In genomic region chr4:96099031-96099430, GRCh38 we compare ENCODE assay signal across 34 cellular contexts.
"Had no signal": no experiment of that assay in that cellular context is flagged by ENCODE, and none has a peak within 500 bp of the region (broad histone marks: within the 10 kb centered on the region; RNA-seq: fewer than 3 reads in every experiment).

No MANE protein-coding gene starts in this region.

- H3K27me3 ChIP-seq: adrenal gland, breast epithelium, cardiac muscle cell, dorsolateral prefrontal cortex had no signal

- H3K36me3 ChIP-seq: adrenal gland, cardiac muscle cell had no signal

- H3K27me3 Mint-ChIP-seq: activated CD4-positive, alpha-beta memory T cell treated with anti-CD3 and anti-CD28 coated beads for 36 hours; activated CD4-positive, alpha-beta T cell treated with anti-CD3 and anti-CD28 coated beads for 36 hours; activated CD4-positive, alpha-beta T cell treated with anti-CD3 and anti-CD28 coated beads, Interleukin-2, amount 10 ng/mL, durations not matched to agents 24 days and 14 days; activated CD8-positive, alpha-beta memory T cell treated with anti-CD3 and anti-CD28 coated beads, Interleukin-2, amount 10 ng/mL, durations not matched to agents 7 days and 5 days; activated naive CD4-positive, alpha-beta T cell treated with anti-CD3 and anti-CD28 coated beads, Interleukin-2, amount 50 U/mL, for 24 hours; activated naive CD8-positive, alpha-beta T cell treated with anti-CD3 and anti-CD28 coated beads for 36 hours; activated naive CD8-positive, alpha-beta T cell treated with anti-CD3 and anti-CD28 coated beads, Interleukin-2, amount 50 U/mL, for 24 hours; brain; central memory CD8-positive, alpha-beta T cell; dendritic cell treated with granulocyte-macrophage colony-stimulating factor and Interleukin-4, amounts not matched to agents 40 ng/mL and 50 ng/mL, for 4 days had no signal

- DNase-seq: activated CD4-positive, alpha-beta memory T cell treated with anti-CD3 and anti-CD28 coated beads for 36 hours; activated CD4-positive, alpha-beta T cell treated with anti-CD3 and anti-CD28 coated beads for 36 hours; activated CD4-positive, alpha-beta T cell treated with anti-CD3 and anti-CD28 coated beads, Interleukin-2, amount 10 ng/mL, durations not matched to agents 24 days and 14 days; activated CD4-positive, CD25-positive, alpha-beta regulatory T cell; activated CD4-positive, CD25-positive, alpha-beta regulatory T cell treated with anti-CD3 and anti-CD28 coated beads, Interleukin-2, amount 50 U/mL, for 72 hours; activated CD8-positive, alpha-beta memory T cell treated with anti-CD3 and anti-CD28 coated beads, Interleukin-2, amount 10 ng/mL, durations not matched to agents 7 days and 5 days; activated CD8-positive, alpha-beta memory T cell treated with anti-CD3 and anti-CD28 coated beads, Interleukin-2, amount 50 U/mL, for 4 hours; activated CD8-positive, alpha-beta T cell treated with anti-CD3 and anti-CD28 coated beads, Interleukin-2, amount 10 ng/mL, durations not matched to agents 7 days and 5 days; activated effector memory CD4-positive, alpha-beta T cell treated with anti-CD3 and anti-CD28 coated beads, Interleukin-2, amount 50 U/mL, for 16 hours; activated naive CD4-positive, alpha-beta T cell treated with anti-CD3 and anti-CD28 coated beads for 36 hours; activated naive CD8-positive, alpha-beta T cell treated with anti-CD3 and anti-CD28 coated beads for 36 hours; activated naive CD8-positive, alpha-beta T cell treated with anti-CD3 and anti-CD28 coated beads, Interleukin-2, amount 50 U/mL, for 24 hours; activated T-cell treated with anti-CD3 and anti-CD28 coated beads, Interleukin-2, amount 50 U/mL, for 1 hour; activated T-cell treated with anti-CD3 and anti-CD28 coated beads, Interleukin-2, amount 50 U/mL, for 48 hours; adrenal gland; amygdala; aorta; dorsolateral prefrontal cortex; effector memory CD4-positive, alpha-beta T cell; endodermal cell; foreskin fibroblast; head of caudate nucleus; T-helper 2 cell had no signal

- H3K27ac ChIP-seq: adrenal gland, breast epithelium, cardiac muscle cell, coronary artery, dorsolateral prefrontal cortex had no signal

- H3K9me3 Mint-ChIP-seq: activated CD4-positive, alpha-beta T cell treated with anti-CD3 and anti-CD28 coated beads, Interleukin-2, amount 10 ng/mL, durations not matched to agents 24 days and 14 days; activated naive CD4-positive, alpha-beta T cell treated with anti-CD3 and anti-CD28 coated beads for 36 hours; activated T-helper 1 cell treated with anti-CD3 and anti-CD28 coated beads, Interleukin-12 subunit alpha, Interleukin-12 subunit beta, Interleukin-2, Interleukin-4 antibody, amounts not matched to agents 30 ng/mL and 10 ng/mL and 1 ng/mL, durations not matched to agents 14 hours and 24 hours and 36 hours; activated T-helper 2 cell treated with anti-CD3 and anti-CD28 coated beads, Interferon-gamma antibody, Interleukin-2, Interleukin-4, amounts not matched to agents 10 μg/mL and 5 μg/mL and 100 μg/mL, durations not matched to agents 14 hours and 24 hours and 36 hours; endodermal cell had no signal

- ATAC-seq: activated CD4-positive, alpha-beta T cell treated with anti-CD3 and anti-CD28 coated beads for 36 hours; activated CD8-positive, alpha-beta memory T cell treated with anti-CD3 and anti-CD28 coated beads, Interleukin-2, amount 10 ng/mL, durations not matched to agents 7 days and 5 days; activated CD8-positive, alpha-beta T cell treated with anti-CD3 and anti-CD28 coated beads, Interleukin-2, amount 10 ng/mL, durations not matched to agents 7 days and 5 days; activated naive CD8-positive, alpha-beta T cell treated with anti-CD3 and anti-CD28 coated beads, Interleukin-2, amount 50 U/mL, for 24 hours; esophagus mucosa had no signal

- H3K4me1 ChIP-seq: adrenal gland, breast epithelium had no signal

- H3K27ac Mint-ChIP-seq: activated CD4-positive, alpha-beta memory T cell treated with anti-CD3 and anti-CD28 coated beads for 36 hours; activated CD4-positive, alpha-beta T cell treated with anti-CD3 and anti-CD28 coated beads for 36 hours; activated CD4-positive, alpha-beta T cell treated with anti-CD3 and anti-CD28 coated beads, Interleukin-2, amount 10 ng/mL, durations not matched to agents 24 days and 14 days; activated CD8-positive, alpha-beta memory T cell treated with anti-CD3 and anti-CD28 coated beads, Interleukin-2, amount 10 ng/mL, durations not matched to agents 7 days and 5 days; activated CD8-positive, alpha-beta T cell treated with anti-CD3 and anti-CD28 coated beads, Interleukin-2, amount 10 ng/mL, durations not matched to agents 7 days and 5 days; activated naive CD4-positive, alpha-beta T cell treated with anti-CD3 and anti-CD28 coated beads for 36 hours; activated naive CD4-positive, alpha-beta T cell treated with anti-CD3 and anti-CD28 coated beads, Interleukin-2, amount 50 U/mL, for 24 hours; activated naive CD8-positive, alpha-beta T cell treated with anti-CD3 and anti-CD28 coated beads for 36 hours; activated naive CD8-positive, alpha-beta T cell treated with anti-CD3 and anti-CD28 coated beads, Interleukin-2, amount 50 U/mL, for 24 hours; activated T-helper 1 cell treated with anti-CD3 and anti-CD28 coated beads, Interleukin-12 subunit alpha, Interleukin-12 subunit beta, Interleukin-2, Interleukin-4 antibody, amounts not matched to agents 30 ng/mL and 10 ng/mL and 1 ng/mL, durations not matched to agents 14 hours and 24 hours and 36 hours; activated T-helper 2 cell treated with anti-CD3 and anti-CD28 coated beads, Interferon-gamma antibody, Interleukin-2, Interleukin-4, amounts not matched to agents 10 μg/mL and 5 μg/mL and 100 μg/mL, durations not matched to agents 14 hours and 24 hours and 36 hours; brain; dendritic cell treated with granulocyte-macrophage colony-stimulating factor and Interleukin-4, amounts not matched to agents 40 ng/mL and 50 ng/mL, for 4 days; endodermal cell had no signal

- FAIRE-seq: frontal cortex had no signal

- H3K4me3 ChIP-seq: adrenal gland, breast epithelium, cardiac muscle cell, coronary artery, dorsolateral prefrontal cortex had no signal

- H3K4me1 Mint-ChIP-seq: activated CD4-positive, alpha-beta T cell treated with anti-CD3 and anti-CD28 coated beads for 36 hours; activated CD4-positive, alpha-beta T cell treated with anti-CD3 and anti-CD28 coated beads, Interleukin-2, amount 10 ng/mL, durations not matched to agents 24 days and 14 days; activated CD8-positive, alpha-beta memory T cell treated with anti-CD3 and anti-CD28 coated beads, Interleukin-2, amount 10 ng/mL, durations not matched to agents 7 days and 5 days; activated naive CD4-positive, alpha-beta T cell treated with anti-CD3 and anti-CD28 coated beads, Interleukin-2, amount 50 U/mL, for 24 hours; activated naive CD8-positive, alpha-beta T cell treated with anti-CD3 and anti-CD28 coated beads for 36 hours; activated naive CD8-positive, alpha-beta T cell treated with anti-CD3 and anti-CD28 coated beads, Interleukin-2, amount 50 U/mL, for 24 hours; central memory CD8-positive, alpha-beta T cell had no signal

- H3K36me3 Mint-ChIP-seq: activated CD4-positive, alpha-beta memory T cell treated with anti-CD3 and anti-CD28 coated beads for 36 hours; activated CD8-positive, alpha-beta memory T cell treated with anti-CD3 and anti-CD28 coated beads, Interleukin-2, amount 10 ng/mL, durations not matched to agents 7 days and 5 days; activated naive CD4-positive, alpha-beta T cell treated with anti-CD3 and anti-CD28 coated beads, Interleukin-2, amount 50 U/mL, for 24 hours; activated naive CD8-positive, alpha-beta T cell treated with anti-CD3 and anti-CD28 coated beads for 36 hours; brain had no signal

- H3K4me3 Mint-ChIP-seq: activated CD4-positive, alpha-beta memory T cell treated with anti-CD3 and anti-CD28 coated beads for 36 hours; activated CD4-positive, alpha-beta T cell treated with anti-CD3 and anti-CD28 coated beads for 36 hours; activated CD4-positive, alpha-beta T cell treated with anti-CD3 and anti-CD28 coated beads, Interleukin-2, amount 10 ng/mL, durations not matched to agents 24 days and 14 days; activated CD8-positive, alpha-beta memory T cell treated with anti-CD3 and anti-CD28 coated beads, Interleukin-2, amount 10 ng/mL, durations not matched to agents 7 days and 5 days; activated CD8-positive, alpha-beta T cell treated with anti-CD3 and anti-CD28 coated beads, Interleukin-2, amount 10 ng/mL, durations not matched to agents 7 days and 5 days; activated naive CD4-positive, alpha-beta T cell treated with anti-CD3 and anti-CD28 coated beads for 36 hours; activated naive CD4-positive, alpha-beta T cell treated with anti-CD3 and anti-CD28 coated beads, Interleukin-2, amount 50 U/mL, for 24 hours; activated naive CD8-positive, alpha-beta T cell treated with anti-CD3 and anti-CD28 coated beads for 36 hours; activated naive CD8-positive, alpha-beta T cell treated with anti-CD3 and anti-CD28 coated beads, Interleukin-2, amount 50 U/mL, for 24 hours; activated T-helper 1 cell treated with anti-CD3 and anti-CD28 coated beads, Interleukin-12 subunit alpha, Interleukin-12 subunit beta, Interleukin-2, Interleukin-4 antibody, amounts not matched to agents 30 ng/mL and 10 ng/mL and 1 ng/mL, durations not matched to agents 14 hours and 24 hours and 36 hours; brain; central memory CD8-positive, alpha-beta T cell; dendritic cell treated with granulocyte-macrophage colony-stimulating factor and Interleukin-4, amounts not matched to agents 40 ng/mL and 50 ng/mL, for 4 days; endodermal cell had no signal

- H3K9me3 ChIP-seq: adrenal gland, breast epithelium had no signal
